Comparison of ENCODE assay signal across 1 cellular context in genomic region chr2:24076849-24077534, GRCh38.
TF ChIP-seq lines count a peak whose summit lies in the region.

No MANE protein-coding gene starts in this region.

TF ChIP-seq in WTC11, 78 proteins besides CTCF, POLR2A, EP300 and RAD21 (continued from another document):
- TF ChIP-seq SP1 (CRISPR knock-in tag; conservative IDR thresholded peaks at IDR 0.05) (no peak; the same call in 1 of the 2 replicates), ETV6 (CRISPR knock-in tag; IDR thresholded peaks at IDR 0.05) (0 out of 2 replicates have a peak, but pooled peaks have one; percentile 63), ATF1 (CRISPR knock-in tag; IDR thresholded peaks at IDR 0.05) (no peak), USF2 (CRISPR knock-in tag; IDR thresholded peaks at IDR 0.05) (peak; percentile 48)
